In the genomic region with DNA sequence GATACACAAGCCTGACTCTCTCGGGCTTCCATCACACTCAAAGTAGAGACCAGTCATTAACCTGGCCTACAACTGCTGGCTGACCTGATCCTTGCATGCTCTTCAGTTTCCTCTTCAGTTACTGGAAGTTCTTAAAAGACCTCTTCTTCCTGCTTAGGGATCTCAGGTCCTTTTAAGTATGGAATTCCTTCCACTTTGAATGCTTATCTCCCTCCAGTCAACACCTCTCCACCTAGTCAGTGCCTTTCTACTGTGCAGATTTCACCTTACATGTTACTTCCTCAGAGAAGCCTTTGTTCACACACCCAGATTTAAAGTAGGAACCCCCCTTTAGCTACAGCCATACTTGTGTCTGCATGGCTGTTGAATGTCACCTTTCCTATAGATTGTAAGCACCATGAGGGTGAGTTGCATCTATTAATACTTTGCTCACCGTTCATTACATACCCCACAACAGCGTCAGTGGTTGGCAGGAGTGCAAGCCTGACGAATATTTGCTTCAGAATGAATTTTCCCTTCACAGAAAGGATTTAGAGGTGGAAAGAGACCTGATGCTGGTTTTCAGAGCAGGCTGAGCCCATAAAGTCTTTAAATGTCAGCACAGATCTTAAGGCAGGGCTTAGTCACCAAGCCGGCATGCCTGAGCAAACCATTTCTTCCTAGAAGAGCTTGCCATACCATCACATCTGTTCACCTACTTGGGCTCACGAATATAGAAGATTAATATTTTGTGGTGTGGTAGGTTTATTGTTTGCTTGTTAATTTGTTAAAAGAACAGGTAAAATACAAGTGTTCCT, we compare ENCODE assay signal across 14 cellular contexts.
DNase-seq lines count a peak whose midpoint lies in the region; ATAC-seq, FAIRE-seq and TF ChIP-seq lines count a peak whose summit lies in the region.
"Had no signal": no experiment of that assay in that cellular context is flagged by ENCODE, and none has a peak within 500 bp of the region (broad histone marks: within the 10 kb centered on the region; RNA-seq: fewer than 3 reads in every experiment).

No MANE protein-coding gene starts in this region.

- H3K27ac Mint-ChIP-seq in astrocyte (ENCODE audit: unreplicated experiment) (peak overlapping the region; percentile 48), endothelial cell (ENCODE audit: unreplicated experiment) (no peak overlapping the region)
- H3K27ac Mint-ChIP-seq in stimulated activated effector memory CD8-positive, alpha-beta T cell treated with anti-CD3 and anti-CD28 coated beads, Interleukin-12 subunit alpha, Interleukin-12 subunit beta, amount 100 ng/mL, for 72 hours: no peak overlapping the region
- H3K27ac Mint-ChIP-seq: activated naive CD8-positive, alpha-beta T cell treated with anti-CD3 and anti-CD28 coated beads, Interleukin-2, amount 10 ng/mL, durations not matched to agents 7 days and 5 days; immature natural killer cell had no signal

- ATAC-seq in stimulated activated effector memory CD8-positive, alpha-beta T cell treated with anti-CD3 and anti-CD28 coated beads, Interleukin-12 subunit alpha, Interleukin-12 subunit beta, amount 100 ng/mL, for 72 hours: no peak
- ATAC-seq: GM12878 had no signal

- peaks cover 41% of the 10 kb centered on the region for H3K4me1 ChIP-seq in astrocyte (ENCODE audit: insufficient read depth, low read length)

- peak; percentile 35 for DNase-seq in AG09309 (ENCODE audit: low read depth)
- DNase-seq in H54 (ENCODE audit: insufficient read length, low spot score): peak; percentile 5
- peak; percentile 67 for DNase-seq in astrocyte (ENCODE audit: low read depth)
- DNase-seq in islet precursor cell: peak; percentile 60
- no peak for DNase-seq in endothelial cell (ENCODE audit: low spot score)
- DNase-seq in globus pallidus (ENCODE audit: low spot score): no peak
- no peak for DNase-seq in NCI-H1436 (lab: John Stamatoyannopoulos, UW)
- no peak for DNase-seq in stimulated activated effector memory CD8-positive, alpha-beta T cell treated with anti-CD3 and anti-CD28 coated beads, Interleukin-12 subunit alpha, Interleukin-12 subunit beta, amount 100 ng/mL, for 72 hours (ENCODE audit: low spot score in 2 of 2)
- DNase-seq: activated naive CD8-positive, alpha-beta T cell treated with anti-CD3 and anti-CD28 coated beads, Interleukin-2, amount 10 ng/mL, durations not matched to agents 7 days and 5 days; activated T-cell treated with anti-CD3 and anti-CD28 coated beads for 4 hours; immature natural killer cell; tibial artery had no signal

- H3K79me2 ChIP-seq in astrocyte (ENCODE audit: insufficient read depth, low read length): peaks cover 35% of the 10 kb centered on the region
- H3K79me2 ChIP-seq: parathyroid adenoma had no signal

- H3K4me2 ChIP-seq in astrocyte (ENCODE audit: low read length): peak overlapping the region; percentile 8

- no peaks in the 10 kb centered on the region for H3K9me3 ChIP-seq in astrocyte (ENCODE audit: insufficient read depth, low read depth, low read length)
- H3K9me3 ChIP-seq: tibial artery had no signal

- no peak overlapping the region for H3K4me3 ChIP-seq in AG09309 (ENCODE audit: control insufficient read depth, low read depth, low read length)
- H3K4me3 ChIP-seq in astrocyte (ENCODE audit: insufficient read depth, low read depth, low read length): no peak overlapping the region
- H3K4me3 ChIP-seq: GM12878, tibial artery had no signal

- no peak overlapping the region for H3K4me3 Mint-ChIP-seq in astrocyte (ENCODE audit: unreplicated experiment)
- no peak overlapping the region for H3K4me3 Mint-ChIP-seq in endothelial cell (ENCODE audit: unreplicated experiment)
- H3K4me3 Mint-ChIP-seq in stimulated activated effector memory CD8-positive, alpha-beta T cell treated with anti-CD3 and anti-CD28 coated beads, Interleukin-12 subunit alpha, Interleukin-12 subunit beta, amount 100 ng/mL, for 72 hours: no peak overlapping the region
- H3K4me3 Mint-ChIP-seq: activated naive CD8-positive, alpha-beta T cell treated with anti-CD3 and anti-CD28 coated beads, Interleukin-2, amount 10 ng/mL, durations not matched to agents 7 days and 5 days; immature natural killer cell had no signal

- H4K20me1 ChIP-seq in astrocyte (ENCODE audit: insufficient read depth, low read length): peaks cover 75% of the 10 kb centered on the region

- no peaks in the 10 kb centered on the region for H3K36me3 ChIP-seq in astrocyte (ENCODE audit: insufficient read depth, low read length)
- H3K36me3 ChIP-seq: tibial artery had no signal

- H3K27me3 ChIP-seq in astrocyte (ENCODE audit: insufficient read depth, low read length): no peaks in the 10 kb centered on the region
- H3K27me3 ChIP-seq: tibial artery had no signal

- H3K27me3 Mint-ChIP-seq in astrocyte (ENCODE audit: low read depth, unreplicated experiment): no peaks in the 10 kb centered on the region
- peaks cover 1% of the 10 kb centered on the region for H3K27me3 Mint-ChIP-seq in endothelial cell (ENCODE audit: unreplicated experiment)
- H3K27me3 Mint-ChIP-seq: activated naive CD8-positive, alpha-beta T cell treated with anti-CD3 and anti-CD28 coated beads, Interleukin-2, amount 10 ng/mL, durations not matched to agents 7 days and 5 days had no signal

- H2AFZ ChIP-seq in astrocyte (ENCODE audit: low read depth, low read length): no peak overlapping the region
- H2AFZ ChIP-seq: parathyroid adenoma had no signal

- H3K36me3 Mint-ChIP-seq in astrocyte (ENCODE audit: low read depth, unreplicated experiment) (peaks cover 5% of the 10 kb centered on the region), endothelial cell (ENCODE audit: low read depth, unreplicated experiment) (no peaks in the 10 kb centered on the region)
- no peaks in the 10 kb centered on the region for H3K36me3 Mint-ChIP-seq in stimulated activated effector memory CD8-positive, alpha-beta T cell treated with anti-CD3 and anti-CD28 coated beads, Interleukin-12 subunit alpha, Interleukin-12 subunit beta, amount 100 ng/mL, for 72 hours
- H3K36me3 Mint-ChIP-seq: immature natural killer cell had no signal

- H3K4me1 Mint-ChIP-seq in astrocyte (ENCODE audit: low read depth, unreplicated experiment): peaks cover 73% of the 10 kb centered on the region
- H3K4me1 Mint-ChIP-seq in endothelial cell (ENCODE audit: unreplicated experiment): peaks cover 54% of the 10 kb centered on the region
- H3K4me1 Mint-ChIP-seq in stimulated activated effector memory CD8-positive, alpha-beta T cell treated with anti-CD3 and anti-CD28 coated beads, Interleukin-12 subunit alpha, Interleukin-12 subunit beta, amount 100 ng/mL, for 72 hours: peaks cover 24% of the 10 kb centered on the region

- no peaks in the 10 kb centered on the region for H3K9me3 Mint-ChIP-seq in astrocyte (ENCODE audit: unreplicated experiment)
- no peaks in the 10 kb centered on the region for H3K9me3 Mint-ChIP-seq in endothelial cell (ENCODE audit: unreplicated experiment)
- H3K9me3 Mint-ChIP-seq in stimulated activated effector memory CD8-positive, alpha-beta T cell treated with anti-CD3 and anti-CD28 coated beads, Interleukin-12 subunit alpha, Interleukin-12 subunit beta, amount 100 ng/mL, for 72 hours: no peaks in the 10 kb centered on the region
- H3K9me3 Mint-ChIP-seq: activated naive CD8-positive, alpha-beta T cell treated with anti-CD3 and anti-CD28 coated beads, Interleukin-2, amount 10 ng/mL, durations not matched to agents 7 days and 5 days; immature natural killer cell had no signal

- no peak overlapping the region for H3K27ac ChIP-seq in astrocyte (ENCODE audit: low read depth, low read length)
- H3K27ac ChIP-seq: parathyroid adenoma had no signal

- TF ChIP-seq CTCF in AG09309 (IDR thresholded peaks at IDR 0.05; ENCODE audit: control insufficient read depth, insufficient read depth, low read depth, low read length, missing control alignments) (no peak), astrocyte (IDR thresholded peaks at IDR 0.05; ENCODE audit: insufficient read depth, low read depth, low read length) (no peak), endothelial cell (IDR thresholded peaks at IDR 0.05; ENCODE audit: unreplicated experiment) (no peak)

- no peak overlapping the region for H3K9ac ChIP-seq in astrocyte (ENCODE audit: low read length)
- H3K9ac ChIP-seq: parathyroid adenoma had no signal

- FAIRE-seq in H54 (lab: Jason Lieb, UNC) (no peak), astrocyte (lab: Jason Lieb, UNC) (no peak)
- FAIRE-seq: GM12878 had no signal

- no peak for TF ChIP-seq POLR2A in H54 (IDR thresholded peaks at IDR 0.05; ENCODE audit: low read depth, low read length)

Comparison
In these comparisons a context has a peak if more than half of its experiments do, and no peak if none do; other contexts are left out.
1. DNase-seq: peak in AG09309 (single experiment), H54 (single experiment), astrocyte (single experiment) and islet precursor cell (single experiment); none in endothelial cell (single experiment), globus pallidus (single experiment), NCI-H1436 (single experiment) and stimulated activated effector memory CD8-positive, alpha-beta T cell treated with anti-CD3 and anti-CD28 coated beads, Interleukin-12 subunit alpha, Interleukin-12 subunit beta, amount 100 ng/mL, for 72 hours (0 of 2).